Comparison of ENCODE assay signal across 8 cellular contexts in genomic region chr7:135281363-135281949, GRCh38. TPM values are rescaled to one million over a fixed set of nuclear protein-coding genes. Genes with fewer than 3 reads are reported as not detected.
DNase-seq lines count a peak whose midpoint lies in the region; ATAC-seq and TF ChIP-seq lines count a peak whose summit lies in the region.

No MANE protein-coding gene starts in this region.

- peak; percentile 97 to 98 for ATAC-seq in CD4-positive, CD25-positive, alpha-beta regulatory T cell (ENCODE audit: low read depth in 2 of 2)
- ATAC-seq in GM19351 (IDR thresholded peaks at IDR 0.05; ENCODE audit: unreplicated experiment) (peak; percentile 98), HG03442 (IDR thresholded peaks at IDR 0.05; ENCODE audit: unreplicated experiment) (peak; percentile 97), lower lobe of right lung (peak; percentile 95 to 96)

- peaks cover 6% of the 10 kb centered on the region for H3K4me1 ChIP-seq in CD4-positive, CD25-positive, alpha-beta regulatory T cell (ENCODE audit: control insufficient read depth, insufficient read depth, low read length, poor library complexity, severe bottlenecking)
- H3K4me1 ChIP-seq in lower lobe of right lung = no peaks in the 10 kb centered on the region

- peak; percentile 64 to 91 (median 80) for DNase-seq in CD4-positive, CD25-positive, alpha-beta regulatory T cell
- DNase-seq in NCI-H524 (lab: John Stamatoyannopoulos, UW) (peak; percentile 73 to 85), dermis blood vessel endothelial cell (peak; percentile 94), lower lobe of right lung (peak; percentile 68)
- DNase-seq in activated CD4-positive, alpha-beta T cell treated with anti-CD3 and anti-CD28 coated beads for 48 hours = peak; percentile 86
- DNase-seq in stimulated activated CD8-positive, alpha-beta memory T cell treated with anti-CD3 and anti-CD28 coated beads, Interleukin-12 subunit alpha, Interleukin-12 subunit beta, amount 100 ng/mL, for 4 hours (ENCODE audit: low read depth) = peak; percentile 29

- no peaks in the 10 kb centered on the region for H3K36me3 ChIP-seq in CD4-positive, CD25-positive, alpha-beta regulatory T cell (ENCODE audit: control insufficient read depth, insufficient read depth, low read length)
- H3K36me3 ChIP-seq in lower lobe of right lung = no peaks in the 10 kb centered on the region

- peaks cover 5% of the 10 kb centered on the region for H3K27me3 Mint-ChIP-seq in CD4-positive, CD25-positive, alpha-beta regulatory T cell

- peak overlapping the region; percentile 8 for H3K4me3 ChIP-seq in CD4-positive, CD25-positive, alpha-beta regulatory T cell (ENCODE audit: low read depth, low read length)
- H3K4me3 ChIP-seq in lower lobe of right lung = no peak overlapping the region

- peak; percentile 91 for TF ChIP-seq CTCF in lower lobe of right lung (IDR thresholded peaks at IDR 0.05)

- no peaks in the 10 kb centered on the region for H3K9me3 ChIP-seq in CD4-positive, CD25-positive, alpha-beta regulatory T cell (ENCODE audit: control insufficient read depth in 2 of 2, low read length in 2 of 2)
- no peaks in the 10 kb centered on the region for H3K9me3 ChIP-seq in lower lobe of right lung

- intact Hi-C loops in lower lobe of right lung (cut with DNase I) = no loop called here

- no peak overlapping the region for H3K27ac ChIP-seq in CD4-positive, CD25-positive, alpha-beta regulatory T cell (ENCODE audit: insufficient read depth, low read length, poor library complexity, severe bottlenecking)
- no peak overlapping the region for H3K27ac ChIP-seq in lower lobe of right lung

- peaks cover 3% of the 10 kb centered on the region for H3K27me3 ChIP-seq in CD4-positive, CD25-positive, alpha-beta regulatory T cell (ENCODE audit: control insufficient read depth, insufficient read depth, low read length)
- no peaks in the 10 kb centered on the region for H3K27me3 ChIP-seq in lower lobe of right lung (ENCODE audit: low read depth)

- peaks cover 6 to 19% (median 14%) of the 10 kb centered on the region in 4 donors for H3K4me1 Mint-ChIP-seq in CD4-positive, CD25-positive, alpha-beta regulatory T cell

- no peaks in the 10 kb centered on the region for H3K9me3 Mint-ChIP-seq in CD4-positive, CD25-positive, alpha-beta regulatory T cell

- H3K36me3 Mint-ChIP-seq in CD4-positive, CD25-positive, alpha-beta regulatory T cell = no peaks in the 10 kb centered on the region

- H3K4me3 Mint-ChIP-seq in CD4-positive, CD25-positive, alpha-beta regulatory T cell = no peak overlapping the region

- H3K27ac Mint-ChIP-seq in CD4-positive, CD25-positive, alpha-beta regulatory T cell = peak overlapping the region in 2 of 3 donors; percentile 11 to 65

RNA-seq across cellular contexts. Expression of gene STRA8, which starts 47.8 kb away (rescaled TPM):
- not detected for total RNA-seq in CD4-positive, CD25-positive, alpha-beta regulatory T cell
- polyA plus RNA-seq in CD4-positive, CD25-positive, alpha-beta regulatory T cell = not detected
- total RNA-seq in dermis blood vessel endothelial cell = not detected in 2 replicates
- not detected for total RNA-seq in lower lobe of right lung

Comparison
In these comparisons a context has a peak if more than half of its experiments do, and no peak if none do; other contexts are left out.
1. DNase-seq: peak in every context shown above with its lines; median percentile 94 in dermis blood vessel endothelial cell; 86 in activated CD4-positive, alpha-beta T cell treated with anti-CD3 and anti-CD28 coated beads for 48 hours; 80 in CD4-positive, CD25-positive, alpha-beta regulatory T cell; 79 in NCI-H524; 68 in lower lobe of right lung; 29 in stimulated activated CD8-positive, alpha-beta memory T cell treated with anti-CD3 and anti-CD28 coated beads, Interleukin-12 subunit alpha, Interleukin-12 subunit beta, amount 100 ng/mL, for 4 hours.